Comparison of ENCODE assay signal across 1 cellular context in genomic region chr6:143902827-143903226, GRCh38.
TF ChIP-seq lines count a peak whose summit lies in the region.

No MANE protein-coding gene starts in this region.

TF ChIP-seq in IMR-90, 13 proteins besides CTCF, POLR2A, EP300 and RAD21 (continued from another document):
- no peak for TF ChIP-seq CEBPB (IDR thresholded peaks at IDR 0.05; ENCODE audit: low read depth, low read length)
- no peak for TF ChIP-seq SMC3 (IDR thresholded peaks at IDR 0.05; ENCODE audit: low read depth, low read length)
- no peak for TF ChIP-seq NFE2L2 (IDR thresholded peaks at IDR 0.05; ENCODE audit: low read depth, low read length)
- TF ChIP-seq MAFK (IDR thresholded peaks at IDR 0.05; ENCODE audit: low read depth, low read length): no peak
- no peak for TF ChIP-seq USF2 (IDR thresholded peaks at IDR 0.05; ENCODE audit: low read depth, low read length)
- no peak for TF ChIP-seq MXI1 (IDR thresholded peaks at IDR 0.05; ENCODE audit: borderline replicate concordance, low read depth, low read length)
- TF ChIP-seq RFX5 (IDR thresholded peaks at IDR 0.05; ENCODE audit: low read depth, low read length): no peak
- TF ChIP-seq RCOR1 (IDR thresholded peaks at IDR 0.05; ENCODE audit: insufficient replicate concordance, low read length): no peak
- TF ChIP-seq CHD1 (IDR thresholded peaks at IDR 0.05; ENCODE audit: low read depth, low read length): no peak
- no peak for TF ChIP-seq ELK1 (IDR thresholded peaks at IDR 0.05; ENCODE audit: borderline replicate concordance, low read depth, low read length)
- no peak for TF ChIP-seq BHLHE40 (IDR thresholded peaks at IDR 0.05; ENCODE audit: low read depth, low read length)
- TF ChIP-seq FOS (IDR thresholded peaks at IDR 0.05; ENCODE audit: low read depth, low read length): no peak
